10 cellular contexts compared by ENCODE assay signal in genomic region chr4:8442596-8443358, GRCh38. TPM values are rescaled to one million over a fixed set of nuclear protein-coding genes. Genes with fewer than 3 reads are reported as not detected.
DNase-seq lines count a peak whose midpoint lies in the region; ATAC-seq, FAIRE-seq and TF ChIP-seq lines count a peak whose summit lies in the region.
"Had no signal": no experiment of that assay in that cellular context is flagged by ENCODE, and none has a peak within 500 bp of the region (broad histone marks: within the 10 kb centered on the region; RNA-seq: fewer than 3 reads in every experiment).

No MANE protein-coding gene starts in this region.

- H3K27me3 ChIP-seq in left ventricle myocardium inferior (ENCODE audit: low read depth) (no peaks in the 10 kb centered on the region), suprapubic skin (no peaks in the 10 kb centered on the region)

- no peak for TF ChIP-seq POLR2A in suprapubic skin (IDR thresholded peaks at IDR 0.05)

- 79% methylated on average over 10 of the region's 10 CpGs for WGBS in suprapubic skin

- ATAC-seq in left cardiac atrium (no peak), GM19467 (IDR thresholded peaks at IDR 0.05; ENCODE audit: unreplicated experiment) (no peak)
- no peak for ATAC-seq in activated T-helper 17 cell treated with anti-CD3 and anti-CD28 coated beads, Interleukin-2, amount 50 U/mL, for 72 hours (replicated peaks)

- H3K36me3 ChIP-seq in left ventricle myocardium inferior: peaks cover 19% of the 10 kb centered on the region
- peaks cover 2 to 15% of the 10 kb centered on the region in 2 donors for H3K36me3 ChIP-seq in kidney (ENCODE audit: control insufficient read depth in 1 of 2, insufficient read depth in 2 of 2, low read length in 2 of 2)
- H3K36me3 ChIP-seq in suprapubic skin: peaks cover 16% of the 10 kb centered on the region

- DNase-seq in left ventricle myocardium inferior (no peak), left cardiac atrium (no peak), kidney (no peak), suprapubic skin (ENCODE audit: low spot score in 2 of 2) (no peak), NCI-H1092 treated with DMSO at 0.1 percent for 48 hours (lab: John Stamatoyannopoulos, UW) (no peak)
- DNase-seq in stimulated activated naive CD4-positive, alpha-beta T cell treated with Interleukin-2 at 50 U/mL for 16 hours (lab: John Stamatoyannopoulos, UW): no peak
- DNase-seq: kidney glomerular epithelial cell, NCI-H146 had no signal

- no peak for TF ChIP-seq EP300 in suprapubic skin (IDR thresholded peaks at IDR 0.05)

- H3K9ac ChIP-seq in kidney (ENCODE audit: low read length in 2 of 2): peak overlapping the region in 1 of 2 donors; percentile 85

- no peaks in the 10 kb centered on the region for H3K27me3 Mint-ChIP-seq in activated T-helper 17 cell treated with anti-CD3 and anti-CD28 coated beads, Interleukin-2, amount 50 U/mL, for 72 hours

- FAIRE-seq in kidney (lab: Jason Lieb, UNC): no peak

- intact Hi-C loops in left ventricle myocardium inferior (cut with micrococcal nuclease): no loop called here
- intact Hi-C loops in left cardiac atrium (cut with DNase I): no loop called here
- intact Hi-C loops in kidney (cut with DNase I): no loop called here

- H3K9me3 ChIP-seq in left ventricle myocardium inferior (replicated peaks) (no peaks in the 10 kb centered on the region), kidney (ENCODE audit: control insufficient read depth in 1 of 2, low read length in 2 of 2) (no peaks in the 10 kb centered on the region), suprapubic skin (no peaks in the 10 kb centered on the region)

- H3K27ac ChIP-seq in left ventricle myocardium inferior (replicated peaks) (no peak overlapping the region), kidney (ENCODE audit: low read depth in 2 of 2, low read length in 2 of 2) (no peak overlapping the region), suprapubic skin (no peak overlapping the region)

- peak overlapping the region; percentile 100 for H3K4me3 Mint-ChIP-seq in activated T-helper 17 cell treated with anti-CD3 and anti-CD28 coated beads, Interleukin-2, amount 50 U/mL, for 72 hours

- peak overlapping the region; percentile 78 for H3K27ac Mint-ChIP-seq in activated T-helper 17 cell treated with anti-CD3 and anti-CD28 coated beads, Interleukin-2, amount 50 U/mL, for 72 hours

- H3K4me1 ChIP-seq in left ventricle myocardium inferior (peaks cover 60% of the 10 kb centered on the region), kidney (ENCODE audit: control insufficient read depth in 1 of 2, insufficient read depth in 1 of 2, low read depth in 1 of 2, low read length in 2 of 2) (peaks cover 5 to 22% of the 10 kb centered on the region in 2 donors), suprapubic skin (peaks cover 48% of the 10 kb centered on the region)

- TF ChIP-seq CTCF in left ventricle myocardium inferior (IDR thresholded peaks at IDR 0.05; ENCODE audit: borderline replicate concordance): no peak
- TF ChIP-seq CTCF in kidney (IDR thresholded peaks at IDR 0.05; ENCODE audit: borderline replicate concordance, extremely low read depth, insufficient read depth): no peak
- TF ChIP-seq CTCF in suprapubic skin (IDR thresholded peaks at IDR 0.05): no peak

- peak overlapping the region; percentile 100 for H3K4me3 ChIP-seq in left ventricle myocardium inferior
- H3K4me3 ChIP-seq in kidney (ENCODE audit: low read length in 2 of 2): peak overlapping the region; percentile 85 to 100
- peak overlapping the region; percentile 94 for H3K4me3 ChIP-seq in suprapubic skin

- no peaks in the 10 kb centered on the region for H3K9me3 Mint-ChIP-seq in activated T-helper 17 cell treated with anti-CD3 and anti-CD28 coated beads, Interleukin-2, amount 50 U/mL, for 72 hours

- peaks cover 44% of the 10 kb centered on the region for H3K4me1 Mint-ChIP-seq in activated T-helper 17 cell treated with anti-CD3 and anti-CD28 coated beads, Interleukin-2, amount 50 U/mL, for 72 hours

- peaks cover 53% of the 10 kb centered on the region for H3K36me3 Mint-ChIP-seq in activated T-helper 17 cell treated with anti-CD3 and anti-CD28 coated beads, Interleukin-2, amount 50 U/mL, for 72 hours (ENCODE audit: low read depth)

RNA-seq across cellular contexts. Expression of gene TRMT44, which starts 2.2 kb away (rescaled TPM):
- total RNA-seq in left ventricle myocardium inferior (9.2 TPM), left cardiac atrium (10 to 100 TPM in 1 of 2 donors, 1 to 10 TPM in 1; 8.8 to 13.6 TPM), kidney (20.1 TPM), suprapubic skin (10 to 100 TPM; 30.8 to 60.0 (median 46.1) TPM)
- total RNA-seq in activated T-helper 17 cell treated with anti-CD3 and anti-CD28 coated beads, Interleukin-2, amount 50 U/mL, for 72 hours: 10 to 100 TPM; 24.0 to 37.3 TPM
- 5.1 TPM for polyA plus RNA-seq in kidney (ENCODE audit: insufficient read depth, low read depth, low replicate concordance)

RNA-seq across cellular contexts. Expression of gene ACOX3, which starts 2.3 kb away (rescaled TPM):
- total RNA-seq in left ventricle myocardium inferior: 22.0 TPM
- total RNA-seq in left cardiac atrium: 10 to 100 TPM; 32.8 to 66.1 TPM
- total RNA-seq in activated T-helper 17 cell treated with anti-CD3 and anti-CD28 coated beads, Interleukin-2, amount 50 U/mL, for 72 hours: 10 to 100 TPM; 34.4 to 63.6 TPM
- 21.7 TPM for total RNA-seq in kidney
- 10.1 TPM for polyA plus RNA-seq in kidney (ENCODE audit: insufficient read depth, low read depth, low replicate concordance)
- 10 to 100 TPM; 33.9 to 73.5 (median 54.3) TPM for total RNA-seq in suprapubic skin
